In the genomic region with DNA sequence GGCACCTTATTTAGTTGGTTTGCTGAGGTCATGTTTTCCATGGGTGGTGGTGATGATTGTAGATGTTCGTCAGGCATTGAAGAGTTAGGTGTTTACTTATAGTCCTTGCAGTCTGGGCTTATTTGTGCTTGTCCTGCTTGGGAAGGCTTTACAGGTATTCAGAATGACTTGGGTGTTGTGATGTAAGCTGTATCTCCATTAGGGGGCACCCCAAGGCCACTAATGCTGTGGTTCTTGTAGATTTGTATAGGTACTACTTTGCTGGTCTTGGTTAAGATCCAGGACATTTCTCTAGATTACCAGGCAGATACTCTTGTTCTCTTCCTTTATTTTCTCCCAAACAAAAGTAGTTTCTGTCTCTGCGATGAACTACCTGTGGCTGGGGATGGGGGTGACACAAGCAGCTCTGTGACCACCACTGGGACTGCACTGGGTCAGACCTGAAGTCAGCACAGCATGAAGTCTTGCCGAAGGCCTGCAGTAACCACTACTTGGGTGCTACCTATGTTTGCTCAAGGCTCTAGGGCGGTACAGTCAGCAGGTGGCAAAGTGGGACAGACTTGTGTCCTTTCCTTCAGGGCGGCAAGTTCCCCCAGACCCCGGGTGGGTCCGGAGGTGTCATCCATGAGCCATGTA, we compare ENCODE assay signal across 8 cellular contexts. TPM values are rescaled to one million over a fixed set of nuclear protein-coding genes. Genes with fewer than 3 reads are reported as not detected.
A peak's percentile ranks its signal among the peaks of the same experiment; 100 is the strongest.
DNase-seq lines count a peak whose midpoint lies in the region; ATAC-seq and TF ChIP-seq lines count a peak whose summit lies in the region.

No MANE protein-coding gene starts in this region.

- no peaks in the 10 kb centered on the region for H3K36me3 ChIP-seq in SJCRH30
- H3K36me3 ChIP-seq in adrenal gland (replicated peaks in 1 of 2) = no peaks in the 10 kb centered on the region

- H3K27me3 ChIP-seq in SJCRH30 = no peaks in the 10 kb centered on the region
- no peaks in the 10 kb centered on the region for H3K27me3 ChIP-seq in adrenal gland

- intact Hi-C loops in adrenal gland (cut with DNase I) = no loop called here

- no peak overlapping the region for H3K4me3 ChIP-seq in SJCRH30
- no peak overlapping the region for H3K4me3 ChIP-seq in adrenal gland

- H3K9me3 ChIP-seq in SJCRH30 (replicated peaks) (no peaks in the 10 kb centered on the region), adrenal gland (replicated peaks in 1 of 3) (no peaks in the 10 kb centered on the region)

- TF ChIP-seq POLR2A in adrenal gland (IDR thresholded peaks at IDR 0.05) = no peak

- ATAC-seq in GM18519 (IDR thresholded peaks at IDR 0.05; ENCODE audit: low FRiP score, unreplicated experiment) (peak; percentile 43), HG03108 (IDR thresholded peaks at IDR 0.05; ENCODE audit: unreplicated experiment) (peak; percentile 46)

- TF ChIP-seq CTCF in AG09319 (IDR thresholded peaks at IDR 0.05; ENCODE audit: low read depth, low read length) (peak; percentile 23), adrenal gland (IDR thresholded peaks at IDR 0.05) (no peak)

- H3K4me1 ChIP-seq in SJCRH30 = no peaks in the 10 kb centered on the region
- H3K4me1 ChIP-seq in adrenal gland (replicated peaks in 1 of 2) = no peaks in the 10 kb centered on the region

- no peak overlapping the region for H3K27ac ChIP-seq in SJCRH30
- H3K27ac ChIP-seq in adrenal gland = no peak overlapping the region

- 52 to 93% (median 83%) methylated on average over 3 to 7 of the region's 7 CpGs for WGBS in adrenal gland, 4 donors

- no peak for DNase-seq in AG09319 (ENCODE audit: extremely low read depth, low read depth)
- DNase-seq in SJCRH30 = peak; percentile 26 to 55
- DNase-seq in iris pigment epithelial cell (ENCODE audit: low read depth) = peak; percentile 52
- DNase-seq in adrenal gland = no peak
- no peak for DNase-seq in OCI-M2 (lab: John Stamatoyannopoulos, UW; ENCODE audit: unreplicated experiment)
- DNase-seq in D341Med (ENCODE audit: low spot score) = no peak

RNA-seq across cellular contexts. Expression of a gene that starts 35.8 kb away (rescaled TPM):
- 15.3 TPM in 2 replicates for total RNA-seq in SJCRH30 (2014; rRNA removed; shearing (Covaris generic))
- total RNA-seq in adrenal gland = 10 to 100 TPM; 13.5 to 23.2 (median 21.4) TPM
- polyA plus RNA-seq in adrenal gland = 10 to 100 TPM in 1 of 3 donors, 1 to 10 TPM in 2; 6.0 to 14.7 (median 8.3) TPM

Comparison
In these comparisons a context has a peak if more than half of its experiments do, and no peak if none do; other contexts are left out.
1. DNase-seq: peak in SJCRH30 (2 of 2) and iris pigment epithelial cell (single experiment); none in AG09319 (single experiment), adrenal gland (0 of 7), OCI-M2 (single experiment) and D341Med (single experiment).